25 cellular contexts compared by ENCODE assay signal in genomic region chr4:91222019-91222418, GRCh38.
DNase-seq lines count a peak whose midpoint lies in the region; ATAC-seq, FAIRE-seq and TF ChIP-seq lines count a peak whose summit lies in the region.
"Had no signal": no experiment of that assay in that cellular context is flagged by ENCODE, and none has a peak within 500 bp of the region (broad histone marks: within the 10 kb centered on the region; RNA-seq: fewer than 3 reads in every experiment).

No MANE protein-coding gene starts in this region.

- 85 to 86% methylated on average over 4 of the region's 4 CpGs for WGBS in tibial nerve, 2 donors

- no peak for FAIRE-seq in kidney (lab: Jason Lieb, UNC)
- FAIRE-seq: A549, G401.6, GM12892, GM19239, H54 had no signal

- H3K4me1 Mint-ChIP-seq in glutamatergic neuron (ENCODE audit: low read depth, unreplicated experiment) (peaks cover 8% of the 10 kb centered on the region), neural progenitor cell (peaks cover 3% of the 10 kb centered on the region)
- H3K4me1 Mint-ChIP-seq: CD4-positive, alpha-beta memory T cell had no signal

- TF ChIP-seq POLR2A in tibial nerve (IDR thresholded peaks at IDR 0.05), result no peak

- H3F3A ChIP-seq in neural progenitor cell (ENCODE audit: low read depth), result no peaks in the 10 kb centered on the region

- H3K36me3 ChIP-seq in neural progenitor cell (no peaks in the 10 kb centered on the region), tibial nerve (no peaks in the 10 kb centered on the region), kidney (ENCODE audit: control insufficient read depth in 1 of 2, insufficient read depth in 2 of 2, low read length in 2 of 2) (no peaks in the 10 kb centered on the region)
- H3K36me3 ChIP-seq: BE2C; BLaER1 treated with 17β-estradiol and CSF1 and Interleukin-3, amounts not matched to agents 10 nM and 100 nM; HAP-1 had no signal

- H3K9ac ChIP-seq in neural progenitor cell (no peak overlapping the region), kidney (ENCODE audit: low read length in 2 of 2) (no peak overlapping the region)
- H3K9ac ChIP-seq: BLaER1 treated with 17β-estradiol and CSF1 and Interleukin-3, amounts not matched to agents 10 nM and 100 nM; GM23248 had no signal

- H3K4me1 ChIP-seq in neural progenitor cell (no peaks in the 10 kb centered on the region), tibial nerve (no peaks in the 10 kb centered on the region), kidney (ENCODE audit: control insufficient read depth in 1 of 2, insufficient read depth in 1 of 2, low read depth in 1 of 2, low read length in 2 of 2) (no peaks in the 10 kb centered on the region)
- H3K4me1 ChIP-seq: A549; BE2C; BLaER1 treated with 17β-estradiol and CSF1 and Interleukin-3, amounts not matched to agents 10 nM and 100 nM; HAP-1 had no signal

- H3K27ac Mint-ChIP-seq in glutamatergic neuron (ENCODE audit: unreplicated experiment) (no peak overlapping the region), neural progenitor cell (no peak overlapping the region)
- H3K27ac Mint-ChIP-seq: CD4-positive, alpha-beta memory T cell; HFFc6 had no signal

- TF ChIP-seq EP300 in tibial nerve (IDR thresholded peaks at IDR 0.05), result no peak

- H4K20me1 ChIP-seq in neural progenitor cell (ENCODE audit: low read depth), result no peaks in the 10 kb centered on the region
- H4K20me1 ChIP-seq: BLaER1 treated with 17β-estradiol and CSF1 and Interleukin-3, amounts not matched to agents 10 nM and 100 nM had no signal

- no peak for TF ChIP-seq CTCF in glutamatergic neuron (IDR thresholded peaks at IDR 0.05; ENCODE audit: partially characterized antibody, unreplicated experiment)
- no peak for TF ChIP-seq CTCF in neural progenitor cell (IDR thresholded peaks at IDR 0.05)
- TF ChIP-seq CTCF in tibial nerve (IDR thresholded peaks at IDR 0.05), result no peak
- no peak for TF ChIP-seq CTCF in kidney (IDR thresholded peaks at IDR 0.05; ENCODE audit: borderline replicate concordance, extremely low read depth, insufficient read depth)

- intact Hi-C loops in kidney (cut with DNase I), result no loop called here

- H3K9me3 Mint-ChIP-seq in glutamatergic neuron (ENCODE audit: unreplicated experiment) (no peaks in the 10 kb centered on the region), neural progenitor cell (no peaks in the 10 kb centered on the region)

- no peak for ATAC-seq in GM18867 (IDR thresholded peaks at IDR 0.05; ENCODE audit: unreplicated experiment)
- ATAC-seq: A549 had no signal

- no peaks in the 10 kb centered on the region for H3K79me2 ChIP-seq in neural progenitor cell (ENCODE audit: low read depth)

- H3K27ac ChIP-seq in neural progenitor cell (no peak overlapping the region), tibial nerve (no peak overlapping the region), kidney (ENCODE audit: low read depth in 2 of 2, low read length in 2 of 2) (no peak overlapping the region)
- H3K27ac ChIP-seq: A549; BLaER1 treated with 17β-estradiol and CSF1 and Interleukin-3, amounts not matched to agents 10 nM and 100 nM; GM23248 had no signal

- H3K36me3 Mint-ChIP-seq in glutamatergic neuron (ENCODE audit: unreplicated experiment) (no peaks in the 10 kb centered on the region), neural progenitor cell (no peaks in the 10 kb centered on the region)
- H3K36me3 Mint-ChIP-seq: CD4-positive, alpha-beta memory T cell had no signal

- H3K27me3 ChIP-seq in neural progenitor cell (no peaks in the 10 kb centered on the region), tibial nerve (no peaks in the 10 kb centered on the region)
- H3K27me3 ChIP-seq: BE2C; BLaER1 treated with 17β-estradiol and CSF1 and Interleukin-3, amounts not matched to agents 10 nM and 100 nM had no signal

- no peaks in the 10 kb centered on the region for H3K27me3 Mint-ChIP-seq in glutamatergic neuron (ENCODE audit: unreplicated experiment)
- no peaks in the 10 kb centered on the region for H3K27me3 Mint-ChIP-seq in neural progenitor cell (ENCODE audit: insufficient read depth, low read depth)
- H3K27me3 Mint-ChIP-seq: CD4-positive, alpha-beta memory T cell had no signal

- no peak overlapping the region for H3K4me3 Mint-ChIP-seq in glutamatergic neuron (ENCODE audit: unreplicated experiment)
- no peak overlapping the region for H3K4me3 Mint-ChIP-seq in neural progenitor cell
- H3K4me3 Mint-ChIP-seq: CD4-positive, alpha-beta memory T cell; HFFc6 had no signal

- DNase-seq in NCI-H69 (lab: John Stamatoyannopoulos, UW) (peak; percentile 19), glutamatergic neuron (peak; percentile 19), neural progenitor cell (ENCODE audit: low spot score) (no peak), C1 segment of cervical spinal cord (lab: John Stamatoyannopoulos, UW) (no peak), tibial nerve (ENCODE audit: low spot score in 2 of 2) (no peak), kidney (no peak)
- DNase-seq: 8988T; ACHN; AML-193; BE2C; Calu3; CD4-positive, alpha-beta memory T cell; COR-L47; DMS153; DND-41; GM23248; HFFc6 had no signal

- no peaks in the 10 kb centered on the region for H3K9me3 ChIP-seq in neural progenitor cell (ENCODE audit: low read depth)
- H3K9me3 ChIP-seq in tibial nerve, result no peaks in the 10 kb centered on the region
- H3K9me3 ChIP-seq in kidney (ENCODE audit: control insufficient read depth in 1 of 2, low read length in 2 of 2), result no peaks in the 10 kb centered on the region
- H3K9me3 ChIP-seq: A549, BE2C, HAP-1 had no signal

- H3K4me2 ChIP-seq in neural progenitor cell, result no peak overlapping the region
- H3K4me2 ChIP-seq: A549; BLaER1 treated with 17β-estradiol and CSF1 and Interleukin-3, amounts not matched to agents 10 nM and 100 nM had no signal

- peak overlapping the region; percentile 23 for H2AFZ ChIP-seq in neural progenitor cell (replicated peaks)
- H2AFZ ChIP-seq: GM23248 had no signal

- H3K4me3 ChIP-seq in neural progenitor cell (no peak overlapping the region), tibial nerve (no peak overlapping the region), kidney (ENCODE audit: low read length in 2 of 2) (no peak overlapping the region)
- H3K4me3 ChIP-seq: A549; BLaER1 treated with 17β-estradiol and CSF1 and Interleukin-3, amounts not matched to agents 10 nM and 100 nM; GM23248; HAP-1 had no signal

Comparison
In these comparisons a context has a peak if more than half of its experiments do, and no peak if none do; other contexts are left out.
1. DNase-seq: peak in NCI-H69 (single experiment) and glutamatergic neuron (single experiment); none in neural progenitor cell (single experiment), C1 segment of cervical spinal cord (0 of 14), tibial nerve (0 of 2) and kidney (single experiment).